1 cellular context compared by ENCODE assay signal in genomic region chr17:82273327-82274133, GRCh38.
A peak's percentile ranks its signal among the peaks of the same experiment; 100 is the strongest.
TF ChIP-seq lines count a peak whose summit lies in the region.

Gene CSNK1D, minus strand, starts transcription at chr17:82273700. Its CDS starts 319 bp downstream, at chr17:82273381.

TF ChIP-seq in HepG2, 621 proteins besides CTCF, POLR2A, EP300 and RAD21 (continued from another document and continues in another):
- TF ChIP-seq IRF2 (CRISPR knock-in tag; IDR thresholded peaks at IDR 0.05) (peak; percentile 64; the same call in 1 of the 2 replicates), MTA3 (CRISPR knock-in tag; IDR thresholded peaks at IDR 0.05) (no peak), ZNF558 (CRISPR knock-in tag; IDR thresholded peaks at IDR 0.05; ENCODE audit: borderline replicate concordance) (peak; percentile 17; the same call in 1 of the 2 replicates), BRCA1 (CRISPR knock-in tag; IDR thresholded peaks at IDR 0.05) (0 out of 2 replicates have a peak, but pooled peaks have one; percentile 37), ZFY (CRISPR knock-in tag; IDR thresholded peaks at IDR 0.05) (peak; percentile 98), PITX1 (CRISPR knock-in tag; IDR thresholded peaks at IDR 0.05) (peak; percentile 90), MBNL3 (CRISPR knock-in tag; conservative IDR thresholded peaks at IDR 0.05) (no peak), SP2 (CRISPR knock-in tag; IDR thresholded peaks at IDR 0.05) (0 out of 2 replicates have a peak, but pooled peaks have one; percentile 16), TMF1 (CRISPR knock-in tag; IDR thresholded peaks at IDR 0.05; ENCODE audit: low read depth) (peak; percentile 79; the same call in 1 of the 2 replicates), NFYC (CRISPR knock-in tag; IDR thresholded peaks at IDR 0.05) (peak; percentile 22; the same call in 1 of the 2 replicates), ZFP82 (CRISPR knock-in tag; IDR thresholded peaks at IDR 0.05; ENCODE audit: borderline replicate concordance) (peak; percentile 93), ZNF816 (CRISPR knock-in tag; IDR thresholded peaks at IDR 0.05; ENCODE audit: borderline replicate concordance) (peak; percentile 97; the same call in 1 of the 2 replicates), ZNF251 (CRISPR knock-in tag; IDR thresholded peaks at IDR 0.05) (no peak), BRF2 (CRISPR knock-in tag; IDR thresholded peaks at IDR 0.05) (0 out of 2 replicates have a peak, but pooled peaks have one; percentile 60), KDM5A (IDR thresholded peaks at IDR 0.05; ENCODE audit: borderline replicate concordance, low read length) (peak; percentile 50; the same call in 1 of the 2 replicates), HNF4G (IDR thresholded peaks at IDR 0.05; ENCODE audit: borderline replicate concordance, low read depth, low read length) (no peak), HNF4G (CRISPR knock-in tag; IDR thresholded peaks at IDR 0.05; ENCODE audit: borderline replicate concordance, low read depth) (peak; percentile 41; the same call in 1 of the 2 replicates), ZNF672 (CRISPR knock-in tag; IDR thresholded peaks at IDR 0.05) (no peak), ZNF337 (CRISPR knock-in tag; IDR thresholded peaks at IDR 0.05; ENCODE audit: borderline replicate concordance, low read depth) (peak; percentile 96; the same call in 1 of the 2 replicates), ZNF678 (CRISPR knock-in tag; IDR thresholded peaks at IDR 0.05) (0 out of 2 replicates have a peak, but pooled peaks have one; percentile 41), YEATS4 (CRISPR knock-in tag; IDR thresholded peaks at IDR 0.05; ENCODE audit: borderline replicate concordance) (peak; percentile 97), ZNF264 (CRISPR knock-in tag; IDR thresholded peaks at IDR 0.05) (peak; percentile 18; the same call in 1 of the 2 replicates), AHDC1 (CRISPR knock-in tag; IDR thresholded peaks at IDR 0.05; ENCODE audit: borderline replicate concordance) (0 out of 2 replicates have a peak, but pooled peaks have one; percentile 24), NFATC3 (CRISPR knock-in tag; IDR thresholded peaks at IDR 0.05) (peak; percentile 46; the same call in 1 of the 2 replicates), PAXIP1 (CRISPR knock-in tag; conservative IDR thresholded peaks at IDR 0.05) (peak; percentile 73), JARID2 (CRISPR knock-in tag; IDR thresholded peaks at IDR 0.05; ENCODE audit: insufficient replicate concordance) (peak; percentile 63), KDM5B (CRISPR knock-in tag; IDR thresholded peaks at IDR 0.05; ENCODE audit: borderline replicate concordance) (peak; percentile 89), FLYWCH1 (CRISPR knock-in tag; IDR thresholded peaks at IDR 0.05) (peak; percentile 62; the same call in 1 of the 2 replicates), FOSL2 (CRISPR knock-in tag; IDR thresholded peaks at IDR 0.05) (peak; percentile 59), ZNF232 (CRISPR knock-in tag; IDR thresholded peaks at IDR 0.05; ENCODE audit: borderline replicate concordance) (peak; percentile 65; the same call in 1 of the 2 replicates), GMEB2 (CRISPR knock-in tag; IDR thresholded peaks at IDR 0.05; ENCODE audit: low read depth) (peak; percentile 34; the same call in 1 of the 2 replicates), ZSCAN22 (CRISPR knock-in tag; IDR thresholded peaks at IDR 0.05) (peak; percentile 68; the same call in 1 of the 2 replicates), REL (CRISPR knock-in tag; conservative IDR thresholded peaks at IDR 0.05) (no peak; the same call in 1 of the 2 replicates), NFYB (CRISPR knock-in tag; IDR thresholded peaks at IDR 0.05) (peak; percentile 12; the same call in 1 of the 2 replicates)
- TF ChIP-seq, protein P1, sequence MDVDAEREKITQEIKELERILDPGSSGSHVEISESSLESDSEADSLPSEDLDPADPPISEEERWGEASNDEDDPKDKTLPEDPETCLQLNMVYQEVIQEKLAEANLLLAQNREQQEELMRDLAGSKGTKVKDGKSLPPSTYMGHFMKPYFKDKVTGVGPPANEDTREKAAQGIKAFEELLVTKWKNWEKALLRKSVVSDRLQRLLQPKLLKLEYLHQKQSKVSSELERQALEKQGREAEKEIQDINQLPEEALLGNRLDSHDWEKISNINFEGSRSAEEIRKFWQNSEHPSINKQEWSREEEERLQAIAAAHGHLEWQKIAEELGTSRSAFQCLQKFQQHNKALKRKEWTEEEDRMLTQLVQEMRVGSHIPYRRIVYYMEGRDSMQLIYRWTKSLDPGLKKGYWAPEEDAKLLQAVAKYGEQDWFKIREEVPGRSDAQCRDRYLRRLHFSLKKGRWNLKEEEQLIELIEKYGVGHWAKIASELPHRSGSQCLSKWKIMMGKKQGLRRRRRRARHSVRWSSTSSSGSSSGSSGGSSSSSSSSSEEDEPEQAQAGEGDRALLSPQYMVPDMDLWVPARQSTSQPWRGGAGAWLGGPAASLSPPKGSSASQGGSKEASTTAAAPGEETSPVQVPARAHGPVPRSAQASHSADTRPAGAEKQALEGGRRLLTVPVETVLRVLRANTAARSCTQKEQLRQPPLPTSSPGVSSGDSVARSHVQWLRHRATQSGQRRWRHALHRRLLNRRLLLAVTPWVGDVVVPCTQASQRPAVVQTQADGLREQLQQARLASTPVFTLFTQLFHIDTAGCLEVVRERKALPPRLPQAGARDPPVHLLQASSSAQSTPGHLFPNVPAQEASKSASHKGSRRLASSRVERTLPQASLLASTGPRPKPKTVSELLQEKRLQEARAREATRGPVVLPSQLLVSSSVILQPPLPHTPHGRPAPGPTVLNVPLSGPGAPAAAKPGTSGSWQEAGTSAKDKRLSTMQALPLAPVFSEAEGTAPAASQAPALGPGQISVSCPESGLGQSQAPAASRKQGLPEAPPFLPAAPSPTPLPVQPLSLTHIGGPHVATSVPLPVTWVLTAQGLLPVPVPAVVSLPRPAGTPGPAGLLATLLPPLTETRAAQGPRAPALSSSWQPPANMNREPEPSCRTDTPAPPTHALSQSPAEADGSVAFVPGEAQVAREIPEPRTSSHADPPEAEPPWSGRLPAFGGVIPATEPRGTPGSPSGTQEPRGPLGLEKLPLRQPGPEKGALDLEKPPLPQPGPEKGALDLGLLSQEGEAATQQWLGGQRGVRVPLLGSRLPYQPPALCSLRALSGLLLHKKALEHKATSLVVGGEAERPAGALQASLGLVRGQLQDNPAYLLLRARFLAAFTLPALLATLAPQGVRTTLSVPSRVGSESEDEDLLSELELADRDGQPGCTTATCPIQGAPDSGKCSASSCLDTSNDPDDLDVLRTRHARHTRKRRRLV (CRISPR knock-in tag; IDR thresholded peaks at IDR 0.05) = peak; percentile 63
- TF ChIP-seq, protein P2, sequence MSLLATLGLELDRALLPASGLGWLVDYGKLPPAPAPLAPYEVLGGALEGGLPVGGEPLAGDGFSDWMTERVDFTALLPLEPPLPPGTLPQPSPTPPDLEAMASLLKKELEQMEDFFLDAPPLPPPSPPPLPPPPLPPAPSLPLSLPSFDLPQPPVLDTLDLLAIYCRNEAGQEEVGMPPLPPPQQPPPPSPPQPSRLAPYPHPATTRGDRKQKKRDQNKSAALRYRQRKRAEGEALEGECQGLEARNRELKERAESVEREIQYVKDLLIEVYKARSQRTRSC (CRISPR knock-in tag; IDR thresholded peaks at IDR 0.05; ENCODE audit: low read depth) = no peak
- TF ChIP-seq, protein P3, sequence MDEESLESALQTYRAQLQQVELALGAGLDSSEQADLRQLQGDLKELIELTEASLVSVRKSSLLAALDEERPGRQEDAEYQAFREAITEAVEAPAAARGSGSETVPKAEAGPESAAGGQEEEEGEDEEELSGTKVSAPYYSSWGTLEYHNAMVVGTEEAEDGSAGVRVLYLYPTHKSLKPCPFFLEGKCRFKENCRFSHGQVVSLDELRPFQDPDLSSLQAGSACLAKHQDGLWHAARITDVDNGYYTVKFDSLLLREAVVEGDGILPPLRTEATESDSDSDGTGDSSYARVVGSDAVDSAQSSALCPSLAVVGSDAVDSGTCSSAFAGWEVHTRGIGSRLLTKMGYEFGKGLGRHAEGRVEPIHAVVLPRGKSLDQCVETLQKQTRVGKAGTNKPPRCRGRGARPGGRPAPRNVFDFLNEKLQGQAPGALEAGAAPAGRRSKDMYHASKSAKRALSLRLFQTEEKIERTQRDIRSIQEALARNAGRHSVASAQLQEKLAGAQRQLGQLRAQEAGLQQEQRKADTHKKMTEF (CRISPR knock-in tag; IDR thresholded peaks at IDR 0.05) = peak; percentile 98
- TF ChIP-seq, protein P4, sequence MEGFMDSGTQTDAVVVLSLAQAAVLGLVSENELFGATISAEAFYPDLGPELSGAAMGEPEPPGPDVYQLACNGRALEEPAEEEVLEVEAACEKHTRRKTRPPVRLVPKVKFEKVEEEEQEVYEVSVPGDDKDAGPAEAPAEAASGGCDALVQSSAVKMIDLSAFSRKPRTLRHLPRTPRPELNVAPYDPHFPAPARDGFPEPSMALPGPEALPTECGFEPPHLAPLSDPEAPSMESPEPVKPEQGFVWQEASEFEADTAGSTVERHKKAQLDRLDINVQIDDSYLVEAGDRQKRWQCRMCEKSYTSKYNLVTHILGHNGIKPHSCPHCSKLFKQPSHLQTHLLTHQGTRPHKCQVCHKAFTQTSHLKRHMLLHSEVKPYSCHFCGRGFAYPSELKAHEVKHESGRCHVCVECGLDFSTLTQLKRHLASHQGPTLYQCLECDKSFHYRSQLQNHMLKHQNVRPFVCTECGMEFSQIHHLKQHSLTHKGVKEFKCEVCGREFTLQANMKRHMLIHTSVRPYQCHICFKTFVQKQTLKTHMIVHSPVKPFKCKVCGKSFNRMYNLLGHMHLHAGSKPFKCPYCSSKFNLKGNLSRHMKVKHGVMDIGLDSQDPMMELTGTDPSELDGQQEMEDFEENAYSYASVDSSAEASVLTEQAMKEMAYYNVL (CRISPR knock-in tag; IDR thresholded peaks at IDR 0.05; ENCODE audit: borderline replicate concordance) = 0 out of 2 replicates have a peak, but pooled peaks have one; percentile 59
